9 cellular contexts compared by ENCODE assay signal in the genomic region with DNA sequence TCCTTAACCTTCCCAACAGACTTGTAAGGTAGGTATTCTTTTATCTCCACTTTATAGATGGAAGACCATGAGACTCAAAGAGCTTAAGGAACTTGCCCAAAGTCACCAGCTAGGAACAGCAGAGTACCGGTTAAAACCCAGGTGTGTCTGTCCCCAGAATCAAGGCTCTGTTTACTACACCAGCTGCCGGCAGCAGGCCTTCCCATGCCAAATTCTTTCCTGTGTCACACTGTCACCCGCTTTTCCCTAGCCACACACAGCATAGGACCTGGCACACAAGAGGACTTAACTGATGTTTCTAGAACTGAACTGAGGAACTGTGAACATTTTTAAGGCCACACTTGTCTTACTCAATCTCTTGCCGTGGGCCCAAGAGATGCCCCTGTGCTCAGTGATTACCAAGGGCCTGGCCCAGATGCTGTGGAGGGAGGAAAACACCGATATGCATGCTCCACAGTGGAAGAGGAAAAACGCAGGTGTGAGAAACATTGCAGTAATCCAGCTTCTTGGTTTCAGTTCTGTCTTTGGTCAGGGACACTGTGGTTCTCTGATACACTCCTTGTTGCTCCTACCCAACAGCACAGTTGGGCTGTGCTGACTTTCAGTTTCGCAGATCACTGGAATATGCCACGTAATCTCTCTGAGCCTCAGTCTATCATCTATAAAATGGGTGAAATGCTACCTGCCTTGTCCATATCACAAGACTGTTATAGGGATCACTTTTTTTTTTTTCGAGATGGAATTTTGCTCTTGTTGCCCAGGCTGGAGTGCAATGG. TPM values are rescaled to one million over a fixed set of nuclear protein-coding genes. Genes with fewer than 3 reads are reported as not detected.
A peak's percentile ranks its signal among the peaks of the same experiment; 100 is the strongest.
DNase-seq lines count a peak whose midpoint lies in the region; ATAC-seq lines count a peak whose summit lies in the region.
"Had no signal": no experiment of that assay in that cellular context is flagged by ENCODE, and none has a peak within 500 bp of the region (broad histone marks: within the 10 kb centered on the region; RNA-seq: fewer than 3 reads in every experiment).

No MANE protein-coding gene starts in this region.

- CTCF ChIA-PET in activated CD4-positive, alpha-beta memory T cell treated with anti-CD3 and anti-CD28 coated beads, Interleukin-2, amount 10 ng/mL, durations not matched to agents 7 days and 5 days (lab: Charles Lee), result interaction anchor here (0.5 to 7.4 kb wide), 12 partner anchors 9 to 209 kb away, joined by 3 to 84 read pairs (median 11); a partner anchor contains a TSS

- ATAC-seq in HG03039 (IDR thresholded peaks at IDR 0.05; ENCODE audit: unreplicated experiment), result peak; percentile 73
- ATAC-seq in stimulated activated naive CD8-positive, alpha-beta T cell treated with anti-CD3 and anti-CD28 coated beads, Interleukin-15, amount 100 ng/mL, for 72 hours, result peak; percentile 85

- H3K27ac Mint-ChIP-seq in activated CD4-positive, alpha-beta memory T cell treated with anti-CD3 and anti-CD28 coated beads, Interleukin-2, amount 10 ng/mL, durations not matched to agents 7 days and 5 days, result peak overlapping the region; percentile 85
- peak overlapping the region in 1 of 2 donors; percentile 59 for H3K27ac Mint-ChIP-seq in stimulated activated naive CD8-positive, alpha-beta T cell treated with anti-CD3 and anti-CD28 coated beads, Interleukin-15, amount 100 ng/mL, for 72 hours

- DNase-seq in activated naive CD4-positive, alpha-beta T cell treated with Interleukin-2 at 50 U/mL for 16 hours, result peak; percentile 46
- DNase-seq in activated naive CD4-positive, alpha-beta T cell treated with anti-CD3 and anti-CD28 coated beads, Interleukin-2, amount 50 U/mL, for 16 hours, result no peak
- DNase-seq in activated CD4-positive, alpha-beta memory T cell treated with anti-CD3 and anti-CD28 coated beads, Interleukin-2, amount 10 ng/mL, durations not matched to agents 7 days and 5 days, result peak; percentile 57
- no peak for DNase-seq in stimulated activated naive CD8-positive, alpha-beta T cell treated with anti-CD3 and anti-CD28 coated beads, Interleukin-15, amount 100 ng/mL, for 72 hours
- DNase-seq in OCI-M2 (lab: John Stamatoyannopoulos, UW; ENCODE audit: unreplicated experiment) (no peak), NCI-H2171 treated with DMSO at 0.1 percent for 48 hours (lab: John Stamatoyannopoulos, UW) (no peak)
- DNase-seq in stimulated activated CD4-positive, alpha-beta T cell treated with anti-CD3 and anti-CD28 coated beads, Interleukin-2, amount 100 ng/mL, for 24 hours, result no peak
- DNase-seq: heart right ventricle had no signal

- H3K36me3 Mint-ChIP-seq in activated CD4-positive, alpha-beta memory T cell treated with anti-CD3 and anti-CD28 coated beads, Interleukin-2, amount 10 ng/mL, durations not matched to agents 7 days and 5 days (ENCODE audit: low read depth), result no peaks in the 10 kb centered on the region

- H3K4me1 Mint-ChIP-seq in activated CD4-positive, alpha-beta memory T cell treated with anti-CD3 and anti-CD28 coated beads, Interleukin-2, amount 10 ng/mL, durations not matched to agents 7 days and 5 days, result peaks cover 26% of the 10 kb centered on the region
- H3K4me1 Mint-ChIP-seq in stimulated activated naive CD8-positive, alpha-beta T cell treated with anti-CD3 and anti-CD28 coated beads, Interleukin-15, amount 100 ng/mL, for 72 hours, result peaks cover 30% of the 10 kb centered on the region

- H3K4me3 Mint-ChIP-seq in activated CD4-positive, alpha-beta memory T cell treated with anti-CD3 and anti-CD28 coated beads, Interleukin-2, amount 10 ng/mL, durations not matched to agents 7 days and 5 days, result peak overlapping the region; percentile 50
- H3K4me3 Mint-ChIP-seq in stimulated activated naive CD8-positive, alpha-beta T cell treated with anti-CD3 and anti-CD28 coated beads, Interleukin-15, amount 100 ng/mL, for 72 hours, result peak overlapping the region in 1 of 2 donors; percentile 5

- H3K9me3 Mint-ChIP-seq in activated CD4-positive, alpha-beta memory T cell treated with anti-CD3 and anti-CD28 coated beads, Interleukin-2, amount 10 ng/mL, durations not matched to agents 7 days and 5 days, result no peaks in the 10 kb centered on the region
- H3K9me3 Mint-ChIP-seq in stimulated activated naive CD8-positive, alpha-beta T cell treated with anti-CD3 and anti-CD28 coated beads, Interleukin-15, amount 100 ng/mL, for 72 hours, result no peaks in the 10 kb centered on the region

- POLR2A ChIA-PET in activated CD4-positive, alpha-beta memory T cell treated with anti-CD3 and anti-CD28 coated beads, Interleukin-2, amount 10 ng/mL, durations not matched to agents 7 days and 5 days (lab: Charles Lee), result interaction anchor here (0.7 to 3.9 kb wide), 8 partner anchors 15 to 116 kb away, joined by 3 to 45 read pairs (median 3); a partner anchor contains a TSS

- H3K27me3 Mint-ChIP-seq in activated CD4-positive, alpha-beta memory T cell treated with anti-CD3 and anti-CD28 coated beads, Interleukin-2, amount 10 ng/mL, durations not matched to agents 7 days and 5 days, result peaks cover 9% of the 10 kb centered on the region
- H3K27me3 Mint-ChIP-seq in stimulated activated naive CD8-positive, alpha-beta T cell treated with anti-CD3 and anti-CD28 coated beads, Interleukin-15, amount 100 ng/mL, for 72 hours, result no peaks in the 10 kb centered on the region

RNA-seq across cellular contexts. Expression of a gene that starts 13.9 kb away (rescaled TPM):
- total RNA-seq in activated CD4-positive, alpha-beta memory T cell treated with anti-CD3 and anti-CD28 coated beads, Interleukin-2, amount 10 ng/mL, durations not matched to agents 7 days and 5 days, result 10 to 100 TPM; 46.4 to 49.9 TPM

RNA-seq across cellular contexts. Expression of a gene that starts 43.1 kb away (rescaled TPM):
- total RNA-seq in activated CD4-positive, alpha-beta memory T cell treated with anti-CD3 and anti-CD28 coated beads, Interleukin-2, amount 10 ng/mL, durations not matched to agents 7 days and 5 days, result 10 to 100 TPM; 13.7 to 15.3 TPM

Comparison
In these comparisons a context has a peak if more than half of its experiments do, and no peak if none do; other contexts are left out.
1. DNase-seq: peak in activated naive CD4-positive, alpha-beta T cell treated with Interleukin-2 at 50 U/mL for 16 hours (single experiment) and activated CD4-positive, alpha-beta memory T cell treated with anti-CD3 and anti-CD28 coated beads, Interleukin-2, amount 10 ng/mL, durations not matched to agents 7 days and 5 days (single experiment); none in activated naive CD4-positive, alpha-beta T cell treated with anti-CD3 and anti-CD28 coated beads, Interleukin-2, amount 50 U/mL, for 16 hours (single experiment), stimulated activated naive CD8-positive, alpha-beta T cell treated with anti-CD3 and anti-CD28 coated beads, Interleukin-15, amount 100 ng/mL, for 72 hours (0 of 2), OCI-M2 (single experiment), stimulated activated CD4-positive, alpha-beta T cell treated with anti-CD3 and anti-CD28 coated beads, Interleukin-2, amount 100 ng/mL, for 24 hours (0 of 2) and NCI-H2171 treated with DMSO at 0.1 percent for 48 hours (single experiment).